In the genomic region with DNA sequence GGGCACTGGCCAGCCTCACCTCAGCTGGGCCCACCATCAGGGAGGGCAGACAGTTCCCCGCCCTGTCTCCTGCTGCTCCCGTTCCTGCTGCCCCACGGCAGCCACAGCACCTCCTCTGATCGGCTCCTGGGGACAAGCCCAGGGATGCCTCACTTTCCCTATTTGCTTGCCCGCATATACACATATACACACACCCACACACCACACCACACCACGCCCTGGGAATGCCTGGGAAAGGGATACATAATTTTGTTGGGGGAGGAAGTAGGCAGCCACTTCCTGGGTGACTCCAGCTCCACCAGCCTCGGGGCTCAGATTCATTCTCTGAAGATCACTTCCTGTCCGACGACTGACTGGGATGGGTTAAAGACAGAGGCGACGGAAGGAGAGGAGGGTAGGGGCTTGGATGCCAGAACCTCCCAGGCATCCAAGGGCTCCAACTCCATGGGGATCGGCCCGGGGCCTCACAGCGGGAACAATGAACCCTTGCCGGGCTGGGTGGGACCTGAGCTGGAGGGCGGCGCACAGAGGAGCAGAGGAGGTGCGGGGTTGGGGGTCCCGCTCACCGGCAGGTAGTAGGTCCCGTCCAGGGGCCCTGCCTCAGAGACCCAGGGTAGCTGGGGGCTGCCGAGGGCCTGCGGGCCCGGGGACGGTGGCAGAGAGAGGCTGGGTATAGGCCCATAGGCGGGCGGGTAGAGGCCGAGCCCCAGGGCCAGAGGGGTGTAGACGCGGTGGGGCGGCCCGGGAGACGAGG, we compare ENCODE assay signal across 8 cellular contexts. TPM values are rescaled to one million over a fixed set of nuclear protein-coding genes. Genes with fewer than 3 reads are reported as not detected.
DNase-seq lines count a peak whose midpoint lies in the region; ATAC-seq lines count a peak whose summit lies in the region.

No MANE protein-coding gene starts in this region.

- peak overlapping the region; percentile 66 to 100 (median 99) for H3K27ac ChIP-seq in BLaER1 treated with 17β-estradiol and CSF1 and Interleukin-3, amounts not matched to agents 10 nM and 100 nM

- H3K27me3 ChIP-seq in BLaER1 treated with 17β-estradiol and CSF1 and Interleukin-3, amounts not matched to agents 10 nM and 100 nM = no peaks in the 10 kb centered on the region
- H3K27me3 ChIP-seq in HAP-1 (ENCODE audit: low read depth) (no peaks in the 10 kb centered on the region), mononuclear cell (ENCODE audit: insufficient read depth, low read length) (peaks cover 10% of the 10 kb centered on the region)

- POLR2A ChIA-PET in activated CD4-positive, alpha-beta memory T cell treated with anti-CD3 and anti-CD28 coated beads, Interleukin-2, amount 10 ng/mL, durations not matched to agents 7 days and 5 days (lab: Charles Lee) = interaction anchor here (0.7 to 10.9 kb wide), 27 partner anchors 10 to 849 kb away, joined by 3 to 122 read pairs (median 5); a partner anchor contains a TSS

- H3K4me1 Mint-ChIP-seq in activated CD4-positive, alpha-beta memory T cell treated with anti-CD3 and anti-CD28 coated beads, Interleukin-2, amount 10 ng/mL, durations not matched to agents 7 days and 5 days = peaks cover 63% of the 10 kb centered on the region

- peaks cover 59 to 87% (median 76%) of the 10 kb centered on the region in 10 experiments for H3K4me1 ChIP-seq in BLaER1 treated with 17β-estradiol and CSF1 and Interleukin-3, amounts not matched to agents 10 nM and 100 nM
- H3K4me1 ChIP-seq in HAP-1 (peaks cover 4% of the 10 kb centered on the region), mononuclear cell (ENCODE audit: insufficient read depth, low read length) (peaks cover 72% of the 10 kb centered on the region)

- H4K20me1 ChIP-seq in BLaER1 treated with 17β-estradiol and CSF1 and Interleukin-3, amounts not matched to agents 10 nM and 100 nM = peaks cover 0 to 26% (median 25%) of the 10 kb centered on the region in 11 experiments; a peak in 18 of 22 replicates

- peak overlapping the region; percentile 99 for H3K27ac Mint-ChIP-seq in activated CD4-positive, alpha-beta memory T cell treated with anti-CD3 and anti-CD28 coated beads, Interleukin-2, amount 10 ng/mL, durations not matched to agents 7 days and 5 days

- H3K4me2 ChIP-seq in BLaER1 treated with 17β-estradiol and CSF1 and Interleukin-3, amounts not matched to agents 10 nM and 100 nM = peak overlapping the region; percentile 90 to 99 (median 97)

- no peaks in the 10 kb centered on the region for H3K9me3 Mint-ChIP-seq in activated CD4-positive, alpha-beta memory T cell treated with anti-CD3 and anti-CD28 coated beads, Interleukin-2, amount 10 ng/mL, durations not matched to agents 7 days and 5 days

- H3K27me3 Mint-ChIP-seq in activated CD4-positive, alpha-beta memory T cell treated with anti-CD3 and anti-CD28 coated beads, Interleukin-2, amount 10 ng/mL, durations not matched to agents 7 days and 5 days = no peaks in the 10 kb centered on the region

- CTCF ChIA-PET in activated CD4-positive, alpha-beta memory T cell treated with anti-CD3 and anti-CD28 coated beads, Interleukin-2, amount 10 ng/mL, durations not matched to agents 7 days and 5 days (lab: Charles Lee) = interaction anchor here (0.6 to 5.2 kb wide), 12 partner anchors 9 to 170 kb away, joined by 3 to 26 read pairs (median 5); a partner anchor contains a TSS

- H3K36me3 Mint-ChIP-seq in activated CD4-positive, alpha-beta memory T cell treated with anti-CD3 and anti-CD28 coated beads, Interleukin-2, amount 10 ng/mL, durations not matched to agents 7 days and 5 days (ENCODE audit: low read depth) = peaks cover 22% of the 10 kb centered on the region

- no peak for DNase-seq in HAP-1 (ENCODE audit: low spot score in 2 of 2)
- peak; percentile 58 for DNase-seq in activated CD4-positive, alpha-beta memory T cell treated with anti-CD3 and anti-CD28 coated beads, Interleukin-2, amount 10 ng/mL, durations not matched to agents 7 days and 5 days
- no peak for DNase-seq in KG1 (lab: John Stamatoyannopoulos, UW)

- in situ Hi-C loops in HAP-1 (cut with MboI; ENCODE audit: low sequenced_read_pairs) = no loop called here

- peaks cover 0 to 25% (median 22%) of the 10 kb centered on the region in 11 experiments; a peak in 15 of 22 replicates for H3K36me3 ChIP-seq in BLaER1 treated with 17β-estradiol and CSF1 and Interleukin-3, amounts not matched to agents 10 nM and 100 nM
- H3K36me3 ChIP-seq in HAP-1 (replicated peaks) = no peaks in the 10 kb centered on the region

- ATAC-seq in GM18520 (IDR thresholded peaks at IDR 0.05; ENCODE audit: unreplicated experiment) = no peak
- ATAC-seq in HG03520 (IDR thresholded peaks at IDR 0.05; ENCODE audit: unreplicated experiment) = no peak
- no peak for ATAC-seq in HG02798 (IDR thresholded peaks at IDR 0.05; ENCODE audit: poor library complexity, unreplicated experiment)

- peak overlapping the region; percentile 99 for H3K4me3 Mint-ChIP-seq in activated CD4-positive, alpha-beta memory T cell treated with anti-CD3 and anti-CD28 coated beads, Interleukin-2, amount 10 ng/mL, durations not matched to agents 7 days and 5 days

- H3K9me3 ChIP-seq in BLaER1 treated with 17β-estradiol and CSF1 and Interleukin-3, amounts not matched to agents 10 nM and 100 nM (replicated peaks in 1 of 11) = no peaks in the 10 kb centered on the region
- H3K9me3 ChIP-seq in HAP-1 = no peaks in the 10 kb centered on the region
- no peaks in the 10 kb centered on the region for H3K9me3 ChIP-seq in mononuclear cell (ENCODE audit: low read depth, low read length)

- H3K4me3 ChIP-seq in BLaER1 treated with 17β-estradiol and CSF1 and Interleukin-3, amounts not matched to agents 10 nM and 100 nM = peak overlapping the region; percentile 63 to 86 (median 76)
- H3K4me3 ChIP-seq in HAP-1 = peak overlapping the region; percentile 30
- peak overlapping the region; percentile 54 for H3K4me3 ChIP-seq in mononuclear cell (ENCODE audit: low read length)

- H3K9ac ChIP-seq in BLaER1 treated with 17β-estradiol and CSF1 and Interleukin-3, amounts not matched to agents 10 nM and 100 nM = peak overlapping the region; percentile 81 to 98 (median 95)

RNA-seq across cellular contexts. Expression of a gene that starts 2.0 kb away (rescaled TPM):
- 10 to 100 TPM; 48.1 TPM for total RNA-seq in activated CD4-positive, alpha-beta memory T cell treated with anti-CD3 and anti-CD28 coated beads, Interleukin-2, amount 10 ng/mL, durations not matched to agents 7 days and 5 days
- 2.9 TPM for total RNA-seq in mononuclear cell

RNA-seq across cellular contexts. Expression of a gene that starts 3.2 kb away (rescaled TPM):
- 1 to 10 TPM; 5.5 TPM for total RNA-seq in activated CD4-positive, alpha-beta memory T cell treated with anti-CD3 and anti-CD28 coated beads, Interleukin-2, amount 10 ng/mL, durations not matched to agents 7 days and 5 days
- 0.21 TPM for total RNA-seq in mononuclear cell

RNA-seq across cellular contexts. Expression of a gene that starts 8.7 kb away (rescaled TPM):
- total RNA-seq in activated CD4-positive, alpha-beta memory T cell treated with anti-CD3 and anti-CD28 coated beads, Interleukin-2, amount 10 ng/mL, durations not matched to agents 7 days and 5 days = 1 to 10 TPM; 1.0 to 1.8 TPM
- not detected for total RNA-seq in mononuclear cell

RNA-seq across cellular contexts. Expression of a gene that starts 12.1 kb away (rescaled TPM):
- total RNA-seq in activated CD4-positive, alpha-beta memory T cell treated with anti-CD3 and anti-CD28 coated beads, Interleukin-2, amount 10 ng/mL, durations not matched to agents 7 days and 5 days = 1 to 10 TPM; 9.4 to 9.5 TPM
- 1.3 TPM for total RNA-seq in mononuclear cell

RNA-seq across cellular contexts. Expression of a gene that starts 47.6 kb away (rescaled TPM):
- 10 to 100 TPM; 16.1 to 17.0 TPM for total RNA-seq in activated CD4-positive, alpha-beta memory T cell treated with anti-CD3 and anti-CD28 coated beads, Interleukin-2, amount 10 ng/mL, durations not matched to agents 7 days and 5 days
- 2.2 TPM for total RNA-seq in mononuclear cell

Comparison
In these comparisons a context has a peak if more than half of its experiments do, and no peak if none do; other contexts are left out.
1. RNA of a gene that starts 2.0 kb away (total RNA-seq): 48.1 TPM in activated CD4-positive, alpha-beta memory T cell treated with anti-CD3 and anti-CD28 coated beads, Interleukin-2, amount 10 ng/mL, durations not matched to agents 7 days and 5 days; 2.9 TPM in mononuclear cell (single experiment); every median in the first group is over 10 times any median in the second.
2. Peak in every context shown above with its lines, with median percentiles within 50 percentile points of each other: H3K4me3 ChIP-seq.